Comparison of ENCODE assay signal across 7 cellular contexts in genomic region chr12:32562420-32562819, GRCh38.
DNase-seq lines count a peak whose midpoint lies in the region; ATAC-seq, FAIRE-seq and TF ChIP-seq lines count a peak whose summit lies in the region.
"Not testable (repeated sequence)": the region's sequence is repeated elsewhere in the genome, so short reads cannot be mapped to it uniquely, and the experiment has no call there.

No MANE protein-coding gene starts in this region.

- H2AFZ ChIP-seq in HepG2 (ENCODE audit: low read length) = not testable (repeated sequence)

- peaks cover 0 to 10% of the 10 kb centered on the region in 2 donors for H3K4me1 ChIP-seq in breast epithelium
- not testable (repeated sequence) for H3K4me1 ChIP-seq in cardiac muscle cell (ENCODE audit: low read depth)
- peaks cover 66% of the 10 kb centered on the region for H3K4me1 ChIP-seq in HepG2 (ENCODE audit: insufficient read depth, low read length)

- TF ChIP-seq CTCF in HFFc6 (IDR thresholded peaks at IDR 0.05); breast epithelium (IDR thresholded peaks at IDR 0.05); cardiac muscle cell (IDR thresholded peaks at IDR 0.05; ENCODE audit: low read depth, low read length); HepG2 (CRISPR knock-in tag; IDR thresholded peaks at IDR 0.05); nephron progenitor cell (IDR thresholded peaks at IDR 0.05): not testable (repeated sequence)

- H3K9me3 ChIP-seq in breast epithelium; cardiac muscle cell (ENCODE audit: low read depth); HepG2 (ENCODE audit: low read length): not testable (repeated sequence)

- peak overlapping the region; percentile 7; the same call in 1 of the 2 replicates for H3K4me3 Mint-ChIP-seq in HFFc6
- H3K4me3 Mint-ChIP-seq in nephron progenitor cell = not testable (repeated sequence)

- TF ChIP-seq POLR2A in breast epithelium (IDR thresholded peaks at IDR 0.05); HepG2 (IDR thresholded peaks at IDR 0.05; ENCODE audit: insufficient read depth in 1 of 2, low read depth in 2 of 2, low read length in 2 of 2): not testable (repeated sequence)

- FAIRE-seq in HepG2 (lab: Jason Lieb, UNC) = not testable (repeated sequence)

- in situ Hi-C loops in HepG2 (cut with HindIII; ENCODE audit: extremely low pct_ligation_motif_present, low pct_unique_long_range_greater_than_20kb) = not testable (repeated sequence)

- not testable (repeated sequence) for TF ChIP-seq RAD21 in HepG2 (CRISPR knock-in tag; IDR thresholded peaks at IDR 0.05)

- H3K27ac Mint-ChIP-seq in HFFc6 (peak overlapping the region; percentile 42), nephron progenitor cell (peak overlapping the region; percentile 1)

- H3K9ac ChIP-seq in HepG2 (ENCODE audit: insufficient read depth, low read depth, low read length) = not testable (repeated sequence)

- not testable (repeated sequence) for H3K9me3 Mint-ChIP-seq in HFFc6
- H3K9me3 Mint-ChIP-seq in nephron progenitor cell = peaks cover 23% of the 10 kb centered on the region

- H3K27ac ChIP-seq in breast epithelium (peak overlapping the region; percentile 37 to 81), cardiac muscle cell (peak overlapping the region; percentile 81), HepG2 (ENCODE audit: extremely low read length, insufficient read depth, low read length) (peak overlapping the region; percentile 76), substantia nigra (ENCODE audit: low read depth, low read length, poor library complexity, severe bottlenecking) (peak overlapping the region; percentile 85)

- DNase-seq in HFFc6; breast epithelium (ENCODE audit: low spot score in 2 of 2); cardiac muscle cell (ENCODE audit: low read depth in 1 of 2, low spot score in 1 of 2); HepG2 (ENCODE audit: low spot score); nephron progenitor cell; sciatic nerve (ENCODE audit: low spot score); substantia nigra (lab: John Stamatoyannopoulos, UW): not testable (repeated sequence)

- not testable (repeated sequence) for H3K36me3 ChIP-seq in breast epithelium, cardiac muscle cell
- H3K36me3 ChIP-seq in HepG2 (replicated peaks in 1 of 2; ENCODE audit: control insufficient read depth in 1 of 2, insufficient read depth in 2 of 2, low read length in 2 of 2) = peaks cover 5 to 18% of the 10 kb centered on the region in 2 experiments; a peak in 4 of 5 replicates

- not testable (repeated sequence) for H3K36me3 Mint-ChIP-seq in HFFc6 (ENCODE audit: low read depth)
- peaks cover 33% of the 10 kb centered on the region for H3K36me3 Mint-ChIP-seq in nephron progenitor cell (ENCODE audit: low read depth)

- H3K27me3 Mint-ChIP-seq in HFFc6 (ENCODE audit: insufficient read depth); nephron progenitor cell (ENCODE audit: low read depth, poor library complexity): not testable (repeated sequence)

- H3K4me2 ChIP-seq in HepG2 (ENCODE audit: low read depth, low read length) = peak overlapping the region; percentile 46; the same call in 1 of the 2 replicates

- CTCF ChIA-PET in HepG2 (lab: Yijun Ruan, JAX; ENCODE audit: low intra/inter-chr PET ratio, low total read pairs) = not testable (repeated sequence)

- H3K4me3 ChIP-seq in breast epithelium; cardiac muscle cell; HepG2 (replicated peaks in 1 of 3; ENCODE audit: insufficient read depth in 1 of 3, low read depth in 2 of 3, low read length in 3 of 3): not testable (repeated sequence)

- POLR2A ChIA-PET in HepG2 (lab: Yijun Ruan, JAX) = not testable (repeated sequence)

- 3% methylated on average over 3 of the region's 6 CpGs for WGBS in HepG2 (ENCODE audit: low lambda C conversion rate)

- not testable (repeated sequence) for H4K20me1 ChIP-seq in HepG2 (ENCODE audit: insufficient read depth, low read length)

- intact Hi-C loops in breast epithelium (cut with DNase I; ENCODE audit: low total_unique reads); HepG2 (cut with micrococcal nuclease; ENCODE audit: unreplicated experiment); sciatic nerve (cut with DNase I): not testable (repeated sequence)

- BruUV-seq in HepG2 (replicated peaks; lab: Mats Ljungman, UMichigan) = not testable (repeated sequence)

- H3K4me1 Mint-ChIP-seq in HFFc6 (ENCODE audit: low read depth) = peaks cover 45% of the 10 kb centered on the region
- peaks cover 15% of the 10 kb centered on the region for H3K4me1 Mint-ChIP-seq in nephron progenitor cell

- not testable (repeated sequence) for TF ChIP-seq EP300 in HepG2 (IDR thresholded peaks at IDR 0.05; ENCODE audit: low read depth in 2 of 2, low read length in 2 of 2); HepG2 (CRISPR knock-in tag; IDR thresholded peaks at IDR 0.05; ENCODE audit: borderline replicate concordance)

- ATAC-seq in HepG2 (peak; percentile 72), sciatic nerve (peak; percentile 14)

- H3K27me3 ChIP-seq in breast epithelium; cardiac muscle cell; HepG2 (ENCODE audit: control insufficient read depth in 1 of 2, insufficient read depth in 2 of 2, low read length in 2 of 2): not testable (repeated sequence)

- H3K79me2 ChIP-seq in HepG2 (ENCODE audit: insufficient read depth, low read length) = not testable (repeated sequence)

TF ChIP-seq in HepG2, 621 proteins besides CTCF, POLR2A, EP300 and RAD21 (continues in another document):
- TF ChIP-seq ZMYM3 (CRISPR knock-in tag; IDR thresholded peaks at IDR 0.05) (0 out of 2 replicates have a peak, but pooled peaks have one; percentile 32), ARID5B (CRISPR knock-in tag; IDR thresholded peaks at IDR 0.05) (peak; percentile 69; the same call in 1 of the 2 replicates), SAP130 (CRISPR knock-in tag; IDR thresholded peaks at IDR 0.05; ENCODE audit: low read depth) (peak; percentile 37), SALL1 (CRISPR knock-in tag; IDR thresholded peaks at IDR 0.05) (peak; percentile 63), HOXA3 (CRISPR knock-in tag; IDR thresholded peaks at IDR 0.05) (peak; percentile 40; the same call in 1 of the 2 replicates), ZFX (CRISPR knock-in tag; IDR thresholded peaks at IDR 0.05; ENCODE audit: low read depth) (peak; percentile 54), NR2C2 (CRISPR knock-in tag; IDR thresholded peaks at IDR 0.05; ENCODE audit: borderline replicate concordance) (peak; percentile 65), PITX1 (CRISPR knock-in tag; IDR thresholded peaks at IDR 0.05) (peak; percentile 89), PHF21A (CRISPR knock-in tag; IDR thresholded peaks at IDR 0.05) (peak; percentile 29; the same call in 1 of the 2 replicates), ZNF292 (CRISPR knock-in tag; IDR thresholded peaks at IDR 0.05; ENCODE audit: borderline replicate concordance, low read depth) (peak; percentile 56; the same call in 1 of the 2 replicates), SKIL (CRISPR knock-in tag; IDR thresholded peaks at IDR 0.05; ENCODE audit: borderline replicate concordance) (peak; percentile 30; the same call in 1 of the 2 replicates), HDAC1 (CRISPR knock-in tag; IDR thresholded peaks at IDR 0.05) (peak; percentile 40; the same call in 1 of the 2 replicates)
